9 cellular contexts compared by ENCODE assay signal in the genomic region with DNA sequence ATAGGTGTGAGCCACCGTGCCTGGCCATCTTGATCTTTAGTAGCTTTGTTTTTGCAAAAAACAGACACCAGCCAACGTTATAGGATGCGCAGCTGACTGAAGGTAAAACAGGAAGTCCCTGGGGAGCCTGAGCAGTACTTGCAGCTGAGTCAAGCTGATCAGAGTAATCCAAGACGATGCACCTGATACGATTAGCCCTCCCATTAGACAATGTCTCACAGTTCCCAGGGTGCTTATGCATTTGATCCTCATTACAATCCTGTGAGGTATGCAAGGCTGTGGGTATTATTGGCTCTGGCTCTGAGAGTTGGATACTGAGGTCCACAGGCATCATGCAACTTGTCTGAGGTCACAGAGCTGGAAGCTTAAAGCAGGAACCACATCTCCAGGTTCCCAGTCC. TPM values are rescaled to one million over a fixed set of nuclear protein-coding genes. Genes with fewer than 3 reads are reported as not detected.
DNase-seq lines count a peak whose midpoint lies in the region; TF ChIP-seq lines count a peak whose summit lies in the region.
"Had no signal": no experiment of that assay in that cellular context is flagged by ENCODE, and none has a peak within 500 bp of the region (broad histone marks: within the 10 kb centered on the region; RNA-seq: fewer than 3 reads in every experiment).

No MANE protein-coding gene starts in this region.

- H3K4me1 ChIP-seq in OCI-LY3 (ENCODE audit: low read length) = peaks cover 5% of the 10 kb centered on the region
- H3K4me1 ChIP-seq in CD8-positive, alpha-beta memory T cell (ENCODE audit: insufficient read depth, low read length) = no peaks in the 10 kb centered on the region

- H4K20me1 ChIP-seq in OCI-LY3 (ENCODE audit: insufficient read depth, low read length) = no peaks in the 10 kb centered on the region

- H3K4me1 Mint-ChIP-seq in CD8-positive, alpha-beta memory T cell = peaks cover 0 to 4% (median 0%) of the 10 kb centered on the region in 3 donors

- no peaks in the 10 kb centered on the region for H3K27me3 ChIP-seq in OCI-LY3 (ENCODE audit: low read depth, low read length)
- H3K27me3 ChIP-seq in CD8-positive, alpha-beta memory T cell (ENCODE audit: insufficient read depth, low read length, poor library complexity, severe bottlenecking) = no peaks in the 10 kb centered on the region

- H3K9me3 Mint-ChIP-seq in CD8-positive, alpha-beta memory T cell = no peaks in the 10 kb centered on the region

- H3K36me3 Mint-ChIP-seq in CD8-positive, alpha-beta memory T cell = no peaks in the 10 kb centered on the region

- no peaks in the 10 kb centered on the region for H3K36me3 ChIP-seq in OCI-LY3 (replicated peaks; ENCODE audit: low read depth, low read length)
- H3K36me3 ChIP-seq in CD8-positive, alpha-beta memory T cell (ENCODE audit: insufficient read depth, low read length) = no peaks in the 10 kb centered on the region

- no peak overlapping the region for H3K9ac ChIP-seq in OCI-LY3 (ENCODE audit: low read length)

- no peak overlapping the region for H3K27ac Mint-ChIP-seq in CD8-positive, alpha-beta memory T cell

- POLR2A ChIA-PET in CD8-positive, alpha-beta memory T cell (lab: Charles Lee) = no interaction called here

- no peak overlapping the region for H3K27ac ChIP-seq in OCI-LY3 (ENCODE audit: low read length)
- H3K27ac ChIP-seq in CD8-positive, alpha-beta memory T cell (ENCODE audit: low read depth, low read length) = no peak overlapping the region

- CTCF ChIA-PET in CD8-positive, alpha-beta memory T cell (lab: Charles Lee) = interaction anchor here (0.7 to 1.5 kb wide), 4 partner anchors 9 to 73 kb away, joined by 3 to 6 read pairs (median 4); no protein-coding TSS in a partner anchor

- H3K4me3 ChIP-seq in NB4 (ENCODE audit: low read depth, low read length) = no peak overlapping the region
- H3K4me3 ChIP-seq in OCI-LY3 (ENCODE audit: low read length) = no peak overlapping the region
- no peak overlapping the region for H3K4me3 ChIP-seq in CD8-positive, alpha-beta memory T cell (ENCODE audit: low read length)

- H3K79me2 ChIP-seq in OCI-LY3 (ENCODE audit: low read length) = no peaks in the 10 kb centered on the region

- no peak overlapping the region for H3K4me3 Mint-ChIP-seq in CD8-positive, alpha-beta memory T cell

- TF ChIP-seq POLR2A in NB4 (IDR thresholded peaks at IDR 0.05; ENCODE audit: extremely low read depth, insufficient read length) = no peak

- peaks cover 1 to 3% of the 10 kb centered on the region in 2 donors for H3K27me3 Mint-ChIP-seq in CD8-positive, alpha-beta memory T cell

- peak; percentile 43 for DNase-seq in NCI-H748 (lab: John Stamatoyannopoulos, UW; ENCODE audit: unreplicated experiment)
- no peak for DNase-seq in NCI-H748 treated with DMSO at 0.1 percent for 48 hours (lab: John Stamatoyannopoulos, UW)
- peak; percentile 50 for DNase-seq in NB4 (ENCODE audit: low read depth)
- peak; percentile 68 for DNase-seq in islet precursor cell
- no peak for DNase-seq in SW 1271 (lab: John Stamatoyannopoulos, UW)
- no peak for DNase-seq in SKM-1 (lab: John Stamatoyannopoulos, UW; ENCODE audit: unreplicated experiment)
- no peak for DNase-seq in CD8-positive, alpha-beta memory T cell
- DNase-seq: retina had no signal

- no peaks in the 10 kb centered on the region for H3K9me3 ChIP-seq in OCI-LY3 (ENCODE audit: insufficient read depth, low read length)
- H3K9me3 ChIP-seq in CD8-positive, alpha-beta memory T cell (ENCODE audit: low read length) = no peaks in the 10 kb centered on the region

- H2AFZ ChIP-seq in OCI-LY3 (ENCODE audit: low read depth, low read length) = no peak overlapping the region

- TF ChIP-seq CTCF in NB4 (IDR thresholded peaks at IDR 0.05; ENCODE audit: low read depth, low read length) (no peak), OCI-LY3 (IDR thresholded peaks at IDR 0.05; ENCODE audit: low read depth, low read length) (no peak)

- peak overlapping the region; percentile 34 for H3K4me2 ChIP-seq in OCI-LY3 (ENCODE audit: low read length)

RNA-seq across cellular contexts. Expression of a gene that starts 8.1 kb away (rescaled TPM):
- total RNA-seq in CD8-positive, alpha-beta memory T cell = 1 to 10 TPM; 3.5 to 3.9 TPM
- 4.0 TPM for polyA plus RNA-seq in CD8-positive, alpha-beta memory T cell

RNA-seq across cellular contexts. Expression of a gene that starts 49.3 kb away (rescaled TPM):
- total RNA-seq in CD8-positive, alpha-beta memory T cell = 100 to 1,000 TPM; 644 to 660 TPM
- 114 TPM for polyA plus RNA-seq in CD8-positive, alpha-beta memory T cell

RNA-seq across cellular contexts. Expression of a gene that starts 52.1 kb away (rescaled TPM):
- total RNA-seq in CD8-positive, alpha-beta memory T cell = under 1 TPM in 1 of 2 experiments, not detected in 1; 0.46 TPM
- 1.0 TPM for polyA plus RNA-seq in CD8-positive, alpha-beta memory T cell

Comparison
In these comparisons a context has a peak if more than half of its experiments do, and no peak if none do; other contexts are left out.
1. DNase-seq: peak in NCI-H748 (single experiment), NB4 (single experiment) and islet precursor cell (single experiment); none in NCI-H748 treated with DMSO at 0.1 percent for 48 hours (single experiment), SW 1271 (0 of 2), SKM-1 (single experiment) and CD8-positive, alpha-beta memory T cell (0 of 5).